In genomic region chr1:90753556-90753955, GRCh38 we compare ENCODE assay signal across 28 cellular contexts.
"Had no signal": no experiment of that assay in that cellular context is flagged by ENCODE, and none has a peak within 500 bp of the region (broad histone marks: within the 10 kb centered on the region; RNA-seq: fewer than 3 reads in every experiment).

No MANE protein-coding gene starts in this region.

- ATAC-seq: activated CD4-positive, alpha-beta T cell treated with anti-CD3 and anti-CD28 coated beads for 36 hours; activated CD4-positive, CD25-positive, alpha-beta regulatory T cell treated with anti-CD3 and anti-CD28 coated beads, Interleukin-2, amount 50 U/mL, for 24 hours; activated CD8-positive, alpha-beta T cell treated with anti-CD3 and anti-CD28 coated beads, Interleukin-2, amount 10 ng/mL, durations not matched to agents 7 days and 5 days; PC-3; WTC11 had no signal

- DNase-seq: activated CD4-positive, alpha-beta T cell treated with anti-CD3 and anti-CD28 coated beads for 36 hours; activated CD4-positive, alpha-beta T cell treated with anti-CD3 and anti-CD28 coated beads, Interleukin-2, amount 10 ng/mL, durations not matched to agents 7 days and 5 days; activated CD4-positive, alpha-beta T cell treated with anti-CD3 and anti-CD28 coated beads, Interleukin-2, amount 50 U/mL, for 48 hours; activated CD8-positive, alpha-beta T cell treated with anti-CD3 and anti-CD28 coated beads, Interleukin-2, amount 10 ng/mL, durations not matched to agents 7 days and 5 days; activated gamma-delta T cell; activated naive CD4-positive, alpha-beta T cell treated with Interleukin-2 at 50 U/mL for 16 hours; activated naive CD8-positive, alpha-beta T cell treated with anti-CD3 and anti-CD28 coated beads, Interleukin-2, amount 10 ng/mL, durations not matched to agents 7 days and 5 days; activated T-cell treated with anti-CD3 and anti-CD28 coated beads, Interleukin-2, amount 50 U/mL, for 24 hours; amygdala; Kasumi-1; KG1; MG63; NCI-H1048; NCI-H1436; NCI-H187; NCI-H2029 treated with DMSO at 0.1 percent for 48 hours; NCI-H2107; NCI-H446; NCI-H510A treated with DMSO at 0.1 percent for 48 hours; NCI-H526 treated with DMSO at 0.1 percent for 48 hours; NK-92 treated with Interleukin-12 subunit alpha and Interleukin-12 subunit beta, amount 100 ng/mL, for 24 hours; PC-3; Peyer's patch; RPMI8226; SHP77 treated with DMSO at 0.1 percent for 48 hours; SK-N-SH had no signal
